ENCODE assay signal across 14 cellular contexts in the genomic region with DNA sequence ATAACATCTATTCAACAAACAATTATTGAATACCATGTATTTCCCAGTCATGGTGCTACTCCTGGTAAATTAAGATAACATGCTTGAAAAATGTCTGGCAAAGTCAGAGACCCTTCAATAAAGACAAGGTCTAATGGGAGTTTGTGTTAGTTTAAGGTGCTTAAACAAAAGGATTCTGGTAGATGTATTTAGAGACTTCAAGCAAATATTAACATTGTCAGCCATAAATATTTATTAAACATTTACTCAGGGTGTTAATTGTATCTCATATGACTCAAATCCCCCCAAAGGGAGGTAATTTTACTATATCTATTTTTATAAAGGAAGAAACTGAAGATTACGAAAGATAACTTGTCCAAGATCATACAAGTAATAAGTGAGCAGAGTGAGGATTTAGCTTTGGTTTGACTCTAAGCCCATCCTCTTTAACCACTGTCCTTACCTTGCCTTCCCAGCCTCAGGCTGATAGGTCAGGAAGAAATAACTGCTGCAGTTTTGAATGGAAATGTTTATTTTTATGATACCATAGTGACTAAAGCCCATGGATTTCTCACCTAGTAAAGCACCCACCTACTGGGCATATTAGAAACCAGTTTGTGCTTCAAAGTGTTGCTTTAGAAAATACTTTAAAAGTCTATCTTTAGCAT.
"Had no signal": no experiment of that assay in that cellular context is flagged by ENCODE, and none has a peak within 500 bp of the region (broad histone marks: within the 10 kb centered on the region; RNA-seq: fewer than 3 reads in every experiment).

No MANE protein-coding gene starts in this region.

- H3K27ac ChIP-seq: right atrium auricular region had no signal

- H3K4me1 ChIP-seq: right atrium auricular region had no signal

- ATAC-seq: naive thymus-derived CD4-positive, alpha-beta T cell had no signal

- H3K27me3 ChIP-seq: right atrium auricular region had no signal

- H3K4me3 ChIP-seq: right atrium auricular region had no signal

- DNase-seq: dermis blood vessel endothelial cell; foreskin melanocyte; head of caudate nucleus; hippocampal formation; kidney glomerular epithelial cell; mesendoderm; naive thymus-derived CD4-positive, alpha-beta T cell; nephron progenitor cell; posterior cingulate gyrus; small intestine; stimulated activated CD4-positive, alpha-beta T cell treated with anti-CD3 and anti-CD28 coated beads, Interleukin-12 subunit alpha, Interleukin-12 subunit beta, amount 100 ng/mL, for 4 hours; stimulated activated CD4-positive, alpha-beta T cell treated with anti-CD3 and anti-CD28 coated beads, Interleukin-2, amount 100 ng/mL, for 48 hours; stimulated activated naive CD4-positive, alpha-beta T cell treated with Interleukin-2 at 50 U/mL for 16 hours had no signal

- H3K36me3 ChIP-seq: right atrium auricular region had no signal
